25 cellular contexts compared by ENCODE assay signal in genomic region chr4:36753048-36753447, GRCh38.
"Had no signal": no experiment of that assay in that cellular context is flagged by ENCODE, and none has a peak within 500 bp of the region (broad histone marks: within the 10 kb centered on the region; RNA-seq: fewer than 3 reads in every experiment).

No MANE protein-coding gene starts in this region.

- H3K4me1 Mint-ChIP-seq: immature natural killer cell; naive thymus-derived CD8-positive, alpha-beta T cell had no signal

- H3K36me3 Mint-ChIP-seq: immature natural killer cell; naive thymus-derived CD8-positive, alpha-beta T cell had no signal

- H3K4me3 ChIP-seq: dorsolateral prefrontal cortex, left ventricle myocardium inferior, lower lobe of right lung, prostate gland, right atrium auricular region, smooth muscle cell, stomach, thyroid gland, vagina had no signal

- H3K4me3 Mint-ChIP-seq: immature natural killer cell; naive thymus-derived CD8-positive, alpha-beta T cell; nephron progenitor cell had no signal

- H3K27me3 Mint-ChIP-seq: naive thymus-derived CD8-positive, alpha-beta T cell had no signal

- H3K27ac Mint-ChIP-seq: immature natural killer cell; naive thymus-derived CD8-positive, alpha-beta T cell; nephron progenitor cell had no signal

- ATAC-seq: left colon; lower lobe of right lung; naive thymus-derived CD8-positive, alpha-beta T cell; sciatic nerve had no signal

- H3K9me3 Mint-ChIP-seq: nephron progenitor cell had no signal

- DNase-seq: dorsolateral prefrontal cortex; effector CD4-positive, alpha-beta T cell; hypothalamus; immature natural killer cell; islet precursor cell; kidney glomerular epithelial cell; left colon; left ventricle myocardium inferior; lower lobe of right lung; naive thymus-derived CD8-positive, alpha-beta T cell; nephron progenitor cell; nucleus accumbens; stimulated activated CD4-positive, alpha-beta T cell treated with anti-CD3 and anti-CD28 coated beads, Interleukin-12 subunit alpha, Interleukin-12 subunit beta, amount 100 ng/mL, for 4 hours; stimulated activated CD4-positive, alpha-beta T cell treated with anti-CD3 and anti-CD28 coated beads, Interleukin-1b, Interleukin-23, amount 100 ng/mL, for 48 hours; stimulated activated CD4-positive, alpha-beta T cell treated with anti-CD3 and anti-CD28 coated beads, Interleukin-4, amount 100 ng/mL, for 1 hour; stimulated activated CD8-positive, alpha-beta memory T cell treated with anti-CD3 and anti-CD28 coated beads, Interleukin-4, amount 100 ng/mL, for 48 hours; stimulated activated naive CD4-positive, alpha-beta T cell treated with Interleukin-2 at 50 U/mL for 16 hours; stomach; thyroid gland; trophoblast cell had no signal
